In the genomic region with DNA sequence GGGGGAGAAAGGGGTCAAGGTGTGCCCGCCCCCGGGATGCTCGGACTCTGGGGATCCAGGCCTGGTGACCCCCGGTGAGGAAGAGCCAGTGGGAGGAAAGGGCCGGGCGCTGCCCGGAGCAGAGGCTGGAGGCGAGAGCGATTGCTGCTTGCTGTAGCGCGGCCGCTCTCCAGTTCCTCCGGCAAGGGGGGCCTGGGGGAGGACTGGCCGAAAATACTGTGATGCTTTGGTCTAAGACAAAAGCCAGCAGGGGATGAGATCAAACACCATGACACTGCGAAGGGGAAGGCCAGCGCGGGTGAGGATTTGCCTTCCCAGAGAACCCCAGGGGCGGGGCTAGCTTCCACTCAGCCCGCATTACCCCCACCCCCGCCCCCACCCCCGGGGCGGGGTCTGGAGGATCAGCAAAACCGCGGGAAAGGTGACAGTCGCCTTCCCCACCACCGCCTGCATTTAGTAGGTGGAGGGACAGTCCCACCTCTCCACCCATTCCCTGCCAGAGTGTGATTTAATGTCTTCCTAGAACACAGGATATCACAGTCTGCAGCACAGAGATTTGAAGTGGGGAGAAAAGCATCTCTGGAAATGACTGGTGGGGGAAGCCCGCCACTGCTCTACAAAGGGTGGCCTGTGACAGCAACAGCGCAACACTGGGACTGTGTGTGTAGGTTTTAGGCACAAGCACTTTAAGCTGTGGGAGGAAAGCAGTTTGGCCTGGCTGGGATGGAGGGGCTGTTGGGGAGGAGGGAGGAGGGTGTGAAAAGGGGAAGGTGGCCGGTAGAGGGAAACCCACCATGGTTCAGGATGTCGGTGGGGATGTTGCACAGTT, we compare ENCODE assay signal across 8 cellular contexts.
DNase-seq lines count a peak whose midpoint lies in the region; ATAC-seq and TF ChIP-seq lines count a peak whose summit lies in the region.

No MANE protein-coding gene starts in this region.

- TF ChIP-seq CTCF in WERI-Rb-1 (IDR thresholded peaks at IDR 0.05; ENCODE audit: low read depth, low read length): 0 out of 2 replicates have a peak, but pooled peaks have one; percentile 5

- DNase-seq in NCI-H2107 treated with DMSO at 0.1 percent for 48 hours (lab: John Stamatoyannopoulos, UW; ENCODE audit: unreplicated experiment) (peak; percentile 76), WERI-Rb-1 (peak; percentile 99), caudate nucleus (lab: John Stamatoyannopoulos, UW) (peak in 34 of 61 donors; percentile 9 to 65 (median 36)), left kidney (ENCODE audit: low read depth, low spot score) (peak; percentile 95), NCI-H226 (no peak)
- DNase-seq in stimulated activated CD4-positive, alpha-beta T cell treated with anti-CD3 and anti-CD28 coated beads, Interleukin-4, amount 100 ng/mL, for 1 hour: peak; percentile 92

- peak overlapping the region; percentile 36 for H3K4me3 ChIP-seq in WERI-Rb-1 (ENCODE audit: low read depth, low read length)

- H3K27me3 ChIP-seq in WERI-Rb-1 (ENCODE audit: insufficient read depth, low read depth, severe bottlenecking): no peaks in the 10 kb centered on the region

- H3K9me3 ChIP-seq in WERI-Rb-1 (ENCODE audit: severe bottlenecking): no peaks in the 10 kb centered on the region

- no peaks in the 10 kb centered on the region for H3K36me3 ChIP-seq in WERI-Rb-1

- ATAC-seq in GM18511 (IDR thresholded peaks at IDR 0.05; ENCODE audit: unreplicated experiment): peak; percentile 87
- peak; percentile 56 for ATAC-seq in HG03025 (IDR thresholded peaks at IDR 0.05; ENCODE audit: low FRiP score, unreplicated experiment)

- peak overlapping the region; percentile 94 for H3K27ac ChIP-seq in WERI-Rb-1
- H3K27ac ChIP-seq in caudate nucleus (ENCODE audit: low read depth, low read length): peak overlapping the region; percentile 62
